26 cellular contexts compared by ENCODE assay signal in the genomic region with DNA sequence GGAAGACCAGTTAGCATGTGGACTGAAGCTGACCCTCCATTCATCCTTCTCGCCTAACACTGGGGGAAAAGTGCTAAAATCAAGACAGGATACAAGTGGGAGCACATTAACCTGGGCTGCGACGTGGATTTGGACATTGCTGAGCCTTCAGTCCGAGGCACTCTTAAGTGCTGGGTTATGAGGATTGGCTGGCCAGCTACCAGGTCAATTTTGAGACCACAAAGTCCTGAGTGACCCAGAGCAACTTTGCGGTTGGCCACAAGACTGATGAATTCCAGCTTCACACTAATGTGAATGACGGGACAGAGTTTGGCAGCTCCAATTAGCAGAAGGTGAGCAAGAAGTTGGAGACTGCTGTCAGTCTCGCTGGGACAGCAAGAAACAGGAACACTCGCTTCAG. TPM values are rescaled to one million over a fixed set of nuclear protein-coding genes. Genes with fewer than 3 reads are reported as not detected.
DNase-seq lines count a peak whose midpoint lies in the region; ATAC-seq and TF ChIP-seq lines count a peak whose summit lies in the region.
"Had no signal": no experiment of that assay in that cellular context is flagged by ENCODE, and none has a peak within 500 bp of the region (broad histone marks: within the 10 kb centered on the region; RNA-seq: fewer than 3 reads in every experiment).

No MANE protein-coding gene starts in this region.

- H3K36me3 Mint-ChIP-seq in activated naive CD4-positive, alpha-beta T cell treated with anti-CD3 and anti-CD28 coated beads, Interleukin-2, amount 50 U/mL, for 24 hours, result no peaks in the 10 kb centered on the region
- peaks cover 7% of the 10 kb centered on the region for H3K36me3 Mint-ChIP-seq in activated naive CD4-positive, alpha-beta T cell treated with anti-CD3 and anti-CD28 coated beads, Interleukin-2, amount 10 ng/mL, durations not matched to agents 7 days and 5 days
- H3K36me3 Mint-ChIP-seq in nephron progenitor cell (ENCODE audit: low read depth) (peaks cover 21% of the 10 kb centered on the region), mesothelial cell of epicardium (peaks cover 2% of the 10 kb centered on the region)
- peaks cover 0 to 15% (median 2%) of the 10 kb centered on the region in 5 donors for H3K36me3 Mint-ChIP-seq in naive thymus-derived CD4-positive, alpha-beta T cell

- ATAC-seq in Panc1, result peak; percentile 42; the same call in 1 of the 2 replicates
- peak in 6 of 8 donors; percentile 14 to 81 (median 50) for ATAC-seq in heart right ventricle
- ATAC-seq in naive thymus-derived CD4-positive, alpha-beta T cell, result no peak
- ATAC-seq: CD8-positive, alpha-beta T cell had no signal

- WGBS in heart right ventricle, 2 donors, result 76 to 80% methylated on average over 8 of the region's 8 CpGs

- H3K4me3 ChIP-seq in Panc1 (ENCODE audit: low read depth in 2 of 2, low read length in 2 of 2) (no peak overlapping the region), heart right ventricle (no peak overlapping the region)
- no peak overlapping the region for H3K4me3 ChIP-seq in naive thymus-derived CD4-positive, alpha-beta T cell (ENCODE audit: low read length)

- no peak overlapping the region for H3K27ac ChIP-seq in Panc1 (ENCODE audit: low read length)
- H3K27ac ChIP-seq in heart right ventricle, result peak overlapping the region in 1 of 10 donors; percentile 24
- H3K27ac ChIP-seq in naive thymus-derived CD4-positive, alpha-beta T cell (ENCODE audit: low read depth, low read length), result no peak overlapping the region
- H3K27ac ChIP-seq: 22Rv1, C4-2B, HL-60 had no signal

- CTCF ChIA-PET in activated naive CD4-positive, alpha-beta T cell treated with anti-CD3 and anti-CD28 coated beads, Interleukin-2, amount 10 ng/mL, durations not matched to agents 7 days and 5 days (lab: Charles Lee), result interaction anchor here (1.3 kb wide), 1 partner anchor 23 kb away, joined by 4 read pairs; no protein-coding TSS in a partner anchor
- CTCF ChIA-PET in Panc1 (lab: Charles Lee), result no interaction called here
- CTCF ChIA-PET in naive thymus-derived CD4-positive, alpha-beta T cell (lab: Charles Lee), result no interaction called here

- BruUV-seq in Panc1 (replicated peaks; lab: Mats Ljungman, UMichigan), result no TSS peak

- no peaks in the 10 kb centered on the region for H3K4me1 ChIP-seq in Panc1 (ENCODE audit: control insufficient read depth, insufficient read depth, low read length)
- no peaks in the 10 kb centered on the region for H3K4me1 ChIP-seq in heart right ventricle
- no peaks in the 10 kb centered on the region for H3K4me1 ChIP-seq in naive thymus-derived CD4-positive, alpha-beta T cell (ENCODE audit: control insufficient read depth in 2 of 2, insufficient read depth in 2 of 2, low read length in 2 of 2)
- H3K4me1 ChIP-seq: Caco-2 had no signal

- no peaks in the 10 kb centered on the region for H3K9me3 Mint-ChIP-seq in activated naive CD4-positive, alpha-beta T cell treated with anti-CD3 and anti-CD28 coated beads, Interleukin-2, amount 50 U/mL, for 24 hours
- no peaks in the 10 kb centered on the region for H3K9me3 Mint-ChIP-seq in activated naive CD4-positive, alpha-beta T cell treated with anti-CD3 and anti-CD28 coated beads, Interleukin-2, amount 10 ng/mL, durations not matched to agents 7 days and 5 days
- H3K9me3 Mint-ChIP-seq in nephron progenitor cell, result no peaks in the 10 kb centered on the region
- H3K9me3 Mint-ChIP-seq in naive thymus-derived CD4-positive, alpha-beta T cell, result peaks cover 0 to 1% (median 0%) of the 10 kb centered on the region in 11 donors
- no peaks in the 10 kb centered on the region for H3K9me3 Mint-ChIP-seq in mesothelial cell of epicardium
- H3K9me3 Mint-ChIP-seq: CD8-positive, alpha-beta T cell had no signal

- no peaks in the 10 kb centered on the region for H3K27me3 ChIP-seq in Panc1 (ENCODE audit: control insufficient read depth, insufficient read depth, low read length)
- H3K27me3 ChIP-seq in heart right ventricle, result no peaks in the 10 kb centered on the region
- H3K27me3 ChIP-seq in naive thymus-derived CD4-positive, alpha-beta T cell (ENCODE audit: control insufficient read depth in 2 of 2, insufficient read depth in 2 of 2, low read length in 2 of 2), result no peaks in the 10 kb centered on the region

- H3K4me3 Mint-ChIP-seq in activated naive CD4-positive, alpha-beta T cell treated with anti-CD3 and anti-CD28 coated beads, Interleukin-2, amount 50 U/mL, for 24 hours, result no peak overlapping the region
- no peak overlapping the region for H3K4me3 Mint-ChIP-seq in activated naive CD4-positive, alpha-beta T cell treated with anti-CD3 and anti-CD28 coated beads, Interleukin-2, amount 10 ng/mL, durations not matched to agents 7 days and 5 days
- H3K4me3 Mint-ChIP-seq in nephron progenitor cell (no peak overlapping the region), mesothelial cell of epicardium (no peak overlapping the region)
- H3K4me3 Mint-ChIP-seq in naive thymus-derived CD4-positive, alpha-beta T cell, result no peak overlapping the region
- H3K4me3 Mint-ChIP-seq: B cell; CD8-positive, alpha-beta T cell had no signal

- in situ Hi-C loops in Panc1 (cut with HindIII; ENCODE audit: low pct_unique_long_range_greater_than_20kb, low sequenced_read_pairs), result no loop called here

- DNase-seq in activated naive CD4-positive, alpha-beta T cell treated with anti-CD3 and anti-CD28 coated beads, Interleukin-2, amount 10 ng/mL, durations not matched to agents 7 days and 5 days, result no peak
- DNase-seq in Panc1 (ENCODE audit: low read depth, low spot score), result no peak
- no peak for DNase-seq in heart right ventricle
- no peak for DNase-seq in nephron progenitor cell
- DNase-seq in NOMO-1 treated with DMSO at 0.1 percent for 48 hours (lab: John Stamatoyannopoulos, UW; ENCODE audit: unreplicated experiment), result no peak
- DNase-seq in naive thymus-derived CD4-positive, alpha-beta T cell, result no peak
- no peak for DNase-seq in mesothelial cell of epicardium (ENCODE audit: low spot score in 2 of 2, unreplicated experiment in 2 of 2)
- DNase-seq: Caco-2; CD8-positive, alpha-beta T cell; DMS 273 treated with DMSO at 0.1 percent for 48 hours; DMS79; Karpas-422; MV-4-11; NCI-H1105; NCI-H1436 treated with DMSO at 0.1 percent for 48 hours; NCI-H2029; NCI-H446 treated with DMSO at 0.1 percent for 48 hours; NCI-H526; NCI-H82; NK-92 treated with Interleukin-12 subunit alpha and Interleukin-12 subunit beta, amount 100 ng/mL, for 24 hours; SK-N-SH had no signal

- H3K27me3 Mint-ChIP-seq in activated naive CD4-positive, alpha-beta T cell treated with anti-CD3 and anti-CD28 coated beads, Interleukin-2, amount 50 U/mL, for 24 hours, result no peaks in the 10 kb centered on the region
- no peaks in the 10 kb centered on the region for H3K27me3 Mint-ChIP-seq in activated naive CD4-positive, alpha-beta T cell treated with anti-CD3 and anti-CD28 coated beads, Interleukin-2, amount 10 ng/mL, durations not matched to agents 7 days and 5 days
- H3K27me3 Mint-ChIP-seq in nephron progenitor cell (ENCODE audit: low read depth, poor library complexity) (no peaks in the 10 kb centered on the region), mesothelial cell of epicardium (ENCODE audit: low read depth) (no peaks in the 10 kb centered on the region)
- no peaks in the 10 kb centered on the region for H3K27me3 Mint-ChIP-seq in naive thymus-derived CD4-positive, alpha-beta T cell
- H3K27me3 Mint-ChIP-seq: B cell had no signal

- no peak for TF ChIP-seq CTCF in Panc1 (IDR thresholded peaks at IDR 0.05)
- TF ChIP-seq CTCF in heart right ventricle (IDR thresholded peaks at IDR 0.05), result no peak
- TF ChIP-seq CTCF in nephron progenitor cell (IDR thresholded peaks at IDR 0.05), result no peak
- TF ChIP-seq CTCF in mesothelial cell of epicardium (IDR thresholded peaks at IDR 0.05; ENCODE audit: unreplicated experiment), result no peak

- H3K9me3 ChIP-seq in Panc1 (ENCODE audit: control insufficient read depth, insufficient read depth, low read depth, low read length) (no peaks in the 10 kb centered on the region), heart right ventricle (no peaks in the 10 kb centered on the region)
- H3K9me3 ChIP-seq in naive thymus-derived CD4-positive, alpha-beta T cell (ENCODE audit: control insufficient read depth in 2 of 3, low read length in 3 of 3), result no peaks in the 10 kb centered on the region
- H3K9me3 ChIP-seq: Caco-2, SK-N-SH had no signal

- H3K36me3 ChIP-seq in Panc1 (ENCODE audit: control insufficient read depth, insufficient read depth, low read length) (no peaks in the 10 kb centered on the region), heart right ventricle (peaks cover 0 to 51% (median 10%) of the 10 kb centered on the region in 9 donors)
- H3K36me3 ChIP-seq in naive thymus-derived CD4-positive, alpha-beta T cell (ENCODE audit: control insufficient read depth in 2 of 3, insufficient read depth in 3 of 3, low read length in 3 of 3), result no peaks in the 10 kb centered on the region

- POLR2A ChIA-PET in Panc1 (lab: Charles Lee), result no interaction called here
- POLR2A ChIA-PET in naive thymus-derived CD4-positive, alpha-beta T cell (lab: Charles Lee), result no interaction called here

- intact Hi-C loops in Panc1 (cut with micrococcal nuclease; ENCODE audit: unreplicated experiment) (no loop called here), heart right ventricle (cut with DNase I) (no loop called here)
- intact Hi-C loops in naive thymus-derived CD4-positive, alpha-beta T cell (cut with micrococcal nuclease), result no loop called here

- no peaks in the 10 kb centered on the region for H3K4me1 Mint-ChIP-seq in activated naive CD4-positive, alpha-beta T cell treated with anti-CD3 and anti-CD28 coated beads, Interleukin-2, amount 50 U/mL, for 24 hours
- no peaks in the 10 kb centered on the region for H3K4me1 Mint-ChIP-seq in activated naive CD4-positive, alpha-beta T cell treated with anti-CD3 and anti-CD28 coated beads, Interleukin-2, amount 10 ng/mL, durations not matched to agents 7 days and 5 days
- H3K4me1 Mint-ChIP-seq in nephron progenitor cell, result no peaks in the 10 kb centered on the region
- H3K4me1 Mint-ChIP-seq in naive thymus-derived CD4-positive, alpha-beta T cell, result peaks cover 0 to 6% (median 0%) of the 10 kb centered on the region in 7 donors
- no peaks in the 10 kb centered on the region for H3K4me1 Mint-ChIP-seq in mesothelial cell of epicardium
- H3K4me1 Mint-ChIP-seq: B cell had no signal

- peak overlapping the region; percentile 56 for H3K27ac Mint-ChIP-seq in activated naive CD4-positive, alpha-beta T cell treated with anti-CD3 and anti-CD28 coated beads, Interleukin-2, amount 50 U/mL, for 24 hours
- H3K27ac Mint-ChIP-seq in activated naive CD4-positive, alpha-beta T cell treated with anti-CD3 and anti-CD28 coated beads, Interleukin-2, amount 10 ng/mL, durations not matched to agents 7 days and 5 days, result no peak overlapping the region
- H3K27ac Mint-ChIP-seq in nephron progenitor cell, result peak overlapping the region; percentile 71
- peak overlapping the region in 1 of 9 donors; percentile 18 for H3K27ac Mint-ChIP-seq in naive thymus-derived CD4-positive, alpha-beta T cell
- H3K27ac Mint-ChIP-seq in mesothelial cell of epicardium, result no peak overlapping the region
- H3K27ac Mint-ChIP-seq: B cell; CD8-positive, alpha-beta T cell had no signal

RNA-seq across cellular contexts. Expression of a gene that starts 20.7 kb away (rescaled TPM):
- total RNA-seq in Panc1 (2021; ENCODE audit: unreplicated experiment) (68.1 TPM), heart right ventricle (10 to 100 TPM; 32.8 to 63.4 (median 40.1) TPM), mesothelial cell of epicardium (48.2 to 53.6 TPM (median 52.3 TPM) in 3 replicates)
- 42.9 TPM for polyA plus RNA-seq in Panc1 (2012; ENCODE audit: insufficient read length)
- polyA plus RNA-seq in heart right ventricle, result 10 to 100 TPM; 24.1 to 47.1 TPM
- 10 to 100 TPM in 2 of 5 experiments, 1 to 10 TPM in 3; 5.3 to 14.9 (median 6.7) TPM for total RNA-seq in naive thymus-derived CD4-positive, alpha-beta T cell
- 1 to 10 TPM; 4.4 to 5.4 TPM for polyA plus RNA-seq in naive thymus-derived CD4-positive, alpha-beta T cell

RNA-seq across cellular contexts. Expression of a gene that starts 40.2 kb away (rescaled TPM):
- total RNA-seq in Panc1 (2021; ENCODE audit: unreplicated experiment) (16.5 TPM), heart right ventricle (10 to 100 TPM; 16.8 to 26.8 (median 22.4) TPM), mesothelial cell of epicardium (20.8 to 25.2 TPM (median 21.3 TPM) in 3 replicates)
- polyA plus RNA-seq in Panc1 (2012; ENCODE audit: insufficient read length), result 10.8 TPM
- polyA plus RNA-seq in heart right ventricle, result 1 to 10 TPM; 5.0 to 6.9 TPM
- 10 to 100 TPM; 10.9 to 28.8 (median 19.1) TPM for total RNA-seq in naive thymus-derived CD4-positive, alpha-beta T cell
- 10 to 100 TPM; 25.4 to 27.3 TPM for polyA plus RNA-seq in naive thymus-derived CD4-positive, alpha-beta T cell

RNA-seq across cellular contexts. Expression of a gene that starts 40.3 kb away (rescaled TPM):
- total RNA-seq in Panc1 (2021; ENCODE audit: unreplicated experiment) (6.4 TPM), heart right ventricle (1 to 10 TPM in 8 of 10 donors, under 1 TPM in 2; 0.98 to 2.5 (median 1.3) TPM), mesothelial cell of epicardium (14.2 to 16.5 TPM (median 15.2 TPM) in 3 replicates)
- 4.3 TPM for polyA plus RNA-seq in Panc1 (2012; ENCODE audit: insufficient read length)
- polyA plus RNA-seq in heart right ventricle, result 1 to 10 TPM; 1.7 to 4.3 TPM
- 10 to 100 TPM; 18.4 to 25.8 (median 20.8) TPM for total RNA-seq in naive thymus-derived CD4-positive, alpha-beta T cell
- 1 to 10 TPM; 1.2 to 2.7 TPM for polyA plus RNA-seq in naive thymus-derived CD4-positive, alpha-beta T cell

Comparison
In these comparisons a context has a peak if more than half of its experiments do, and no peak if none do; other contexts are left out.
1. H3K27ac Mint-ChIP-seq: peak in activated naive CD4-positive, alpha-beta T cell treated with anti-CD3 and anti-CD28 coated beads, Interleukin-2, amount 50 U/mL, for 24 hours (single experiment) and nephron progenitor cell (single experiment); none in activated naive CD4-positive, alpha-beta T cell treated with anti-CD3 and anti-CD28 coated beads, Interleukin-2, amount 10 ng/mL, durations not matched to agents 7 days and 5 days (single experiment) and mesothelial cell of epicardium (single experiment).